In genomic region chr1:17031436-17031835, GRCh38 we compare ENCODE assay signal across 22 cellular contexts.
"Had no signal": no experiment of that assay in that cellular context is flagged by ENCODE, and none has a peak within 500 bp of the region (broad histone marks: within the 10 kb centered on the region; RNA-seq: fewer than 3 reads in every experiment).

No MANE protein-coding gene starts in this region.

- ATAC-seq: esophagus mucosa, left colon, left ventricle myocardium superior had no signal

- H3K4me1 Mint-ChIP-seq: naive B cell, nephron had no signal

- H3K4me3 ChIP-seq: dorsolateral prefrontal cortex, heart left ventricle, lung, sigmoid colon, skin epidermis, stomach had no signal

- H3K27ac Mint-ChIP-seq: naive B cell, nephron, type B pancreatic cell had no signal

- H3K27me3 ChIP-seq: dorsolateral prefrontal cortex, heart left ventricle, neutrophil, sigmoid colon, stomach had no signal

- DNase-seq: cortex of kidney; dorsolateral prefrontal cortex; effector CD8-positive, alpha-beta T cell; heart left ventricle; hippocampal formation; left colon; left ventricle myocardium superior; mesenchymal stem cell; naive B cell; posterior cingulate gyrus; stimulated activated CD4-positive, alpha-beta T cell treated with anti-CD3 and anti-CD28 coated beads, Interleukin-2, amount 100 ng/mL, for 24 hours; stimulated activated CD4-positive, alpha-beta T cell treated with anti-CD3 and anti-CD28 coated beads, Interleukin-4, amount 100 ng/mL, for 4 hours; stimulated activated naive CD4-positive, alpha-beta T cell; stomach; substantia nigra had no signal

- H3K9me3 ChIP-seq: heart left ventricle, neutrophil, sigmoid colon, stomach had no signal

- H3K27ac ChIP-seq: neutrophil, sigmoid colon, skin epidermis, stomach had no signal

- H3K9me3 Mint-ChIP-seq: naive B cell, nephron, type B pancreatic cell had no signal

- H3K27me3 Mint-ChIP-seq: naive B cell, type B pancreatic cell had no signal

- H3K4me3 Mint-ChIP-seq: naive B cell, nephron, type B pancreatic cell had no signal
